In genomic region chr3:134312072-134312872, GRCh38 we compare ENCODE assay signal across 9 cellular contexts.
A peak's percentile ranks its signal among the peaks of the same experiment; 100 is the strongest.
DNase-seq lines count a peak whose midpoint lies in the region; ATAC-seq and TF ChIP-seq lines count a peak whose summit lies in the region.
"Had no signal": no experiment of that assay in that cellular context is flagged by ENCODE, and none has a peak within 500 bp of the region (broad histone marks: within the 10 kb centered on the region; RNA-seq: fewer than 3 reads in every experiment).

No MANE protein-coding gene starts in this region.

- H3K27me3 ChIP-seq in tibial artery, result no peaks in the 10 kb centered on the region

- no peak overlapping the region for H3K27ac Mint-ChIP-seq in activated naive CD4-positive, alpha-beta T cell treated with anti-CD3 and anti-CD28 coated beads, Interleukin-2, amount 50 U/mL, for 24 hours

- H3K9me3 Mint-ChIP-seq in activated naive CD4-positive, alpha-beta T cell treated with anti-CD3 and anti-CD28 coated beads, Interleukin-2, amount 50 U/mL, for 24 hours, result no peaks in the 10 kb centered on the region

- H3K4me3 Mint-ChIP-seq in activated naive CD4-positive, alpha-beta T cell treated with anti-CD3 and anti-CD28 coated beads, Interleukin-2, amount 50 U/mL, for 24 hours, result peak overlapping the region; percentile 54

- DNase-seq in activated naive CD4-positive, alpha-beta T cell (lab: John Stamatoyannopoulos, UW), result no peak
- DNase-seq in astrocyte of the cerebellum (ENCODE audit: low read depth), result no peak
- DNase-seq in left lobe of liver (ENCODE audit: low spot score), result peak; percentile 92
- peak in 1 of 2 donors; percentile 83 for DNase-seq in tibial artery
- no peak for DNase-seq in GM19238 (ENCODE audit: insufficient read length, low spot score)
- DNase-seq in NCI-H1436 (lab: John Stamatoyannopoulos, UW), result no peak
- no peak for DNase-seq in NCI-H524 treated with DMSO at 0.1 percent for 48 hours (lab: John Stamatoyannopoulos, UW)
- DNase-seq: DMS 273 treated with DMSO at 0.1 percent for 48 hours had no signal

- H3K4me1 Mint-ChIP-seq in activated naive CD4-positive, alpha-beta T cell treated with anti-CD3 and anti-CD28 coated beads, Interleukin-2, amount 50 U/mL, for 24 hours, result peaks cover 4% of the 10 kb centered on the region

- no peaks in the 10 kb centered on the region for H3K36me3 Mint-ChIP-seq in activated naive CD4-positive, alpha-beta T cell treated with anti-CD3 and anti-CD28 coated beads, Interleukin-2, amount 50 U/mL, for 24 hours

- peak overlapping the region; percentile 92 for H3K27ac ChIP-seq in tibial artery

- in situ Hi-C loops in astrocyte of the cerebellum (cut with HindIII; ENCODE audit: low sequenced_read_pairs), result loop anchor here (25.0 kb wide), 1 partner anchor 175 kb away; the partner anchor contains the start of genes ANAPC13 and CEP63

- no peaks in the 10 kb centered on the region for H3K36me3 ChIP-seq in tibial artery

- peaks cover 19% of the 10 kb centered on the region for H3K27me3 Mint-ChIP-seq in activated naive CD4-positive, alpha-beta T cell treated with anti-CD3 and anti-CD28 coated beads, Interleukin-2, amount 50 U/mL, for 24 hours

- TF ChIP-seq CTCF in astrocyte of the cerebellum (IDR thresholded peaks at IDR 0.05; ENCODE audit: low read depth, low read length, missing control alignments) (peak; percentile 41), tibial artery (IDR thresholded peaks at IDR 0.05) (peak in 1 of 2 experiments; percentile 9)

- no peak overlapping the region for H3K4me3 ChIP-seq in astrocyte of the cerebellum (ENCODE audit: low read depth, low read length)
- no peak overlapping the region for H3K4me3 ChIP-seq in tibial artery

- H3K4me1 ChIP-seq in tibial artery, result peaks cover 0 to 93% (median 78%) of the 10 kb centered on the region in 4 donors

- intact Hi-C loops in tibial artery (cut with DNase I; ENCODE audit: low total_unique reads), result loop anchor here (2.0 to 5.0 kb wide), 2 partner anchors 23 to 60 kb away; partner anchors contain the start of gene AMOTL2

- H3K9me3 ChIP-seq in tibial artery, result no peaks in the 10 kb centered on the region

- peak; percentile 56 for ATAC-seq in left lobe of liver
